In the genomic region with DNA sequence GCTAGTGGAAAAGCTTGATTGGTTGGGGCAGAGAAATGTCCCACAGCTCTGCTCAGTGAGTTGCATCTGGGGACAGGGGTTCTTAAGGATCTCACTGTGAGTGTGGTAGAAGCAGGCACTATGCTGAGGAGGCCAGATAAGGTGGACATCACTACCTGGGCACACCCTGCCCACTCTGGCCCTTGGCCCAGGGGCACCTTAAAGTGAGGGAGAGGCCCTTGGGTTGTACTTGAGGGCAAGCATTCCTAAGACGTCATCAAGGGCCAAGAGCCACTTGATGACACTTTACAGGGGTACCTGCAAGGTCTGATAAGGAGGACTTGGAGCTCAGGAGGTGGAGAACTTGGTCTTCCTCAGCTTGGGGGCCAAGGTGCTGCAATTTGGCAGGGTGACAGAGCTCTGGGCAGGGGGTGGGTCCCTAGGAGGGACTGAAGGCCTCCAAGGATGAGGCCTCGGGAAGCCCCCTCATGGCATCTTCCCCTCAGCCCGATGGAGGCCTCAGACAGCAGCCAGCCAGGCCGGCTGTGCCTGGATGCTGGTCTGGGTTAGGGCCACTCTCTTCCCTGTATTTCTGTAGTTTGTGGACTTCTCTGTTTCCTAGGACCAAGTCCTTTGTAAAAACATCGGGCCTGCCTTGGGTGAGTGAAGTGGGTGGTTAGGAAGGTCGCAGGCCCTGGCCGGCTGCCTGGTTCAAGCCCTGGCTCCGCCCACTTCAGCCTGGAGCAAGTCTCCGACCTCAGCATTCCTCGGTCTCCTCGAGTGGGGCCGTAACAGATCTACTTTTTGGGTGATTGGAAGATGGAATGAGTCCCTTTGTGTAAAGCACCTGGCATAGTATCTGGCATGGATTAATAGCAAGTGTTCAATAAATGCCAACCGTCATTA, we compare ENCODE assay signal across 20 cellular contexts. TPM values are rescaled to one million over a fixed set of nuclear protein-coding genes. Genes with fewer than 3 reads are reported as not detected.
A peak's percentile ranks its signal among the peaks of the same experiment; 100 is the strongest.
DNase-seq lines count a peak whose midpoint lies in the region; ATAC-seq, FAIRE-seq and TF ChIP-seq lines count a peak whose summit lies in the region.
"Had no signal": no experiment of that assay in that cellular context is flagged by ENCODE, and none has a peak within 500 bp of the region (broad histone marks: within the 10 kb centered on the region; RNA-seq: fewer than 3 reads in every experiment).

No MANE protein-coding gene starts in this region.

- intact Hi-C loops in activated CD4-positive, alpha-beta memory T cell treated with anti-CD3 and anti-CD28 coated beads for 36 hours (cut with micrococcal nuclease) = no loop called here
- intact Hi-C loops in heart left ventricle (cut with DNase I) (no loop called here), stomach (cut with DNase I; ENCODE audit: low total_unique reads) (no loop called here)

- 51 to 61% (median 61%) methylated on average over 13 of the region's 13 CpGs for WGBS in heart left ventricle, 4 donors
- WGBS in stomach, 5 donors = 58 to 70% (median 65%) methylated on average over 13 of the region's 13 CpGs
- 71 to 83% (median 76%) methylated on average over 13 of the region's 13 CpGs for WGBS in small intestine, 3 donors
- 57 to 58% methylated on average over 12 to 13 of the region's 13 CpGs for WGBS in tibial nerve, 2 donors

- DNase-seq in activated CD4-positive, alpha-beta memory T cell treated with anti-CD3 and anti-CD28 coated beads, Interleukin-2, amount 10 ng/mL, durations not matched to agents 7 days and 5 days = no peak
- DNase-seq in activated CD4-positive, alpha-beta memory T cell treated with anti-CD3 and anti-CD28 coated beads for 36 hours = no peak
- DNase-seq in T-helper 17 cell = no peak
- peak in 4 of 5 donors; percentile 27 to 67 (median 44) for DNase-seq in heart left ventricle
- peak; percentile 33 for DNase-seq in stomach
- no peak for DNase-seq in small intestine
- DNase-seq in tibial nerve (ENCODE audit: low spot score in 2 of 2) = no peak
- no peak for DNase-seq in NCI-H526 (lab: John Stamatoyannopoulos, UW)
- DNase-seq: activated gamma-delta T cell; cortex of kidney; GDM1; Kasumi-1; NCI-H1105 treated with DMSO at 0.1 percent for 48 hours; NCI-H774; stimulated activated naive CD4-positive, alpha-beta T cell had no signal

- H3K36me3 ChIP-seq in heart left ventricle (peaks cover 0 to 74% (median 64%) of the 10 kb centered on the region in 9 donors), stomach (peaks cover 26 to 94% (median 87%) of the 10 kb centered on the region in 4 donors), small intestine (ENCODE audit: control insufficient read depth in 2 of 2, insufficient read depth in 2 of 2, low read length in 2 of 2) (peaks cover 4 to 8% of the 10 kb centered on the region in 2 donors), tibial nerve (peaks cover 0 to 97% (median 16%) of the 10 kb centered on the region in 3 donors)

- H3K9me3 ChIP-seq in T-helper 17 cell (ENCODE audit: control insufficient read depth, low read length, poor library complexity, severe bottlenecking) (no peaks in the 10 kb centered on the region), heart left ventricle (no peaks in the 10 kb centered on the region), stomach (no peaks in the 10 kb centered on the region), small intestine (ENCODE audit: control insufficient read depth, low read depth) (no peaks in the 10 kb centered on the region), tibial nerve (no peaks in the 10 kb centered on the region)

- POLR2A ChIA-PET in activated CD4-positive, alpha-beta memory T cell treated with anti-CD3 and anti-CD28 coated beads, Interleukin-2, amount 10 ng/mL, durations not matched to agents 7 days and 5 days (lab: Charles Lee) = interaction anchor here (1.4 to 3.6 kb wide), 3 partner anchors 8 to 24 kb away, joined by 4 to 15 read pairs (median 5); a partner anchor contains a TSS
- POLR2A ChIA-PET in activated CD4-positive, alpha-beta memory T cell treated with anti-CD3 and anti-CD28 coated beads for 36 hours (lab: Charles Lee) = interaction anchor here (1.1 to 1.2 kb wide), 2 partner anchors 8 to 22 kb away, joined by 3 to 6 read pairs; no protein-coding TSS in a partner anchor

- TF ChIP-seq EP300 in stomach (IDR thresholded peaks at IDR 0.05) = no peak
- no peak for TF ChIP-seq EP300 in tibial nerve (IDR thresholded peaks at IDR 0.05)

- H3K27me3 Mint-ChIP-seq in activated CD4-positive, alpha-beta memory T cell treated with anti-CD3 and anti-CD28 coated beads, Interleukin-2, amount 10 ng/mL, durations not matched to agents 7 days and 5 days = no peaks in the 10 kb centered on the region
- H3K27me3 Mint-ChIP-seq in activated CD4-positive, alpha-beta memory T cell treated with anti-CD3 and anti-CD28 coated beads for 36 hours = no peaks in the 10 kb centered on the region
- no peaks in the 10 kb centered on the region for H3K27me3 Mint-ChIP-seq in T-helper 17 cell

- H3K4me3 ChIP-seq in heart left ventricle (no peak overlapping the region), stomach (no peak overlapping the region), small intestine (ENCODE audit: low read depth in 1 of 2, low read length in 2 of 2) (no peak overlapping the region), tibial nerve (no peak overlapping the region)
- H3K4me3 ChIP-seq: smooth muscle cell had no signal

- CTCF ChIA-PET in activated CD4-positive, alpha-beta memory T cell treated with anti-CD3 and anti-CD28 coated beads, Interleukin-2, amount 10 ng/mL, durations not matched to agents 7 days and 5 days (lab: Charles Lee) = no interaction called here
- CTCF ChIA-PET in activated CD4-positive, alpha-beta memory T cell treated with anti-CD3 and anti-CD28 coated beads for 36 hours (lab: Charles Lee) = interaction anchor here (0.6 to 1.6 kb wide), 2 partner anchors 42 to 296 kb away, joined by 3 to 5 read pairs; no protein-coding TSS in a partner anchor

- H3K4me1 Mint-ChIP-seq in activated CD4-positive, alpha-beta memory T cell treated with anti-CD3 and anti-CD28 coated beads, Interleukin-2, amount 10 ng/mL, durations not matched to agents 7 days and 5 days = peaks cover 46% of the 10 kb centered on the region
- H3K4me1 Mint-ChIP-seq in activated CD4-positive, alpha-beta memory T cell treated with anti-CD3 and anti-CD28 coated beads for 36 hours (ENCODE audit: low read depth) = peaks cover 42% of the 10 kb centered on the region
- peaks cover 23% of the 10 kb centered on the region for H3K4me1 Mint-ChIP-seq in T-helper 17 cell

- peak overlapping the region; percentile 55 for H3K27ac Mint-ChIP-seq in activated CD4-positive, alpha-beta memory T cell treated with anti-CD3 and anti-CD28 coated beads, Interleukin-2, amount 10 ng/mL, durations not matched to agents 7 days and 5 days
- H3K27ac Mint-ChIP-seq in activated CD4-positive, alpha-beta memory T cell treated with anti-CD3 and anti-CD28 coated beads for 36 hours = no peak overlapping the region
- peak overlapping the region; percentile 0 for H3K27ac Mint-ChIP-seq in T-helper 17 cell

- peaks cover 88% of the 10 kb centered on the region for H3K36me3 Mint-ChIP-seq in activated CD4-positive, alpha-beta memory T cell treated with anti-CD3 and anti-CD28 coated beads, Interleukin-2, amount 10 ng/mL, durations not matched to agents 7 days and 5 days (ENCODE audit: low read depth)
- peaks cover 47% of the 10 kb centered on the region for H3K36me3 Mint-ChIP-seq in activated CD4-positive, alpha-beta memory T cell treated with anti-CD3 and anti-CD28 coated beads for 36 hours
- peaks cover 12% of the 10 kb centered on the region for H3K36me3 Mint-ChIP-seq in T-helper 17 cell (ENCODE audit: low read depth)

- no peak overlapping the region for H3K4me3 Mint-ChIP-seq in activated CD4-positive, alpha-beta memory T cell treated with anti-CD3 and anti-CD28 coated beads, Interleukin-2, amount 10 ng/mL, durations not matched to agents 7 days and 5 days
- no peak overlapping the region for H3K4me3 Mint-ChIP-seq in activated CD4-positive, alpha-beta memory T cell treated with anti-CD3 and anti-CD28 coated beads for 36 hours
- H3K4me3 Mint-ChIP-seq in T-helper 17 cell = no peak overlapping the region

- no peak for TF ChIP-seq CTCF in heart left ventricle (IDR thresholded peaks at IDR 0.05)
- TF ChIP-seq CTCF in stomach (IDR thresholded peaks at IDR 0.05) = no peak
- TF ChIP-seq CTCF in tibial nerve (IDR thresholded peaks at IDR 0.05) = no peak

- FAIRE-seq in small intestine (lab: Jason Lieb, UNC) = no peak
- FAIRE-seq: GM12892, H1, RCC 7860 had no signal

- H3K4me1 ChIP-seq in heart left ventricle (peaks cover 0 to 48% (median 22%) of the 10 kb centered on the region in 12 donors), stomach (peaks cover 0 to 5% (median 4%) of the 10 kb centered on the region in 4 donors), small intestine (ENCODE audit: control insufficient read depth in 2 of 2, insufficient read depth in 1 of 2, low read depth in 1 of 2, low read length in 1 of 2) (no peaks in the 10 kb centered on the region), tibial nerve (peaks cover 0 to 7% (median 0%) of the 10 kb centered on the region in 4 donors)

- no peaks in the 10 kb centered on the region for H3K27me3 ChIP-seq in heart left ventricle
- H3K27me3 ChIP-seq in stomach = no peaks in the 10 kb centered on the region
- no peaks in the 10 kb centered on the region for H3K27me3 ChIP-seq in small intestine (ENCODE audit: control insufficient read depth in 2 of 2, insufficient read depth in 2 of 2, low read length in 2 of 2)
- no peaks in the 10 kb centered on the region for H3K27me3 ChIP-seq in tibial nerve

- H3K27ac ChIP-seq in heart left ventricle (peak overlapping the region in 3 of 12 donors; percentile 1 to 18 (median 15)), stomach (peak overlapping the region in 4 of 5 donors; percentile 10 to 47 (median 26)), small intestine (ENCODE audit: low read depth in 1 of 2, low read length in 1 of 2) (no peak overlapping the region), tibial nerve (peak overlapping the region in 1 of 4 donors; percentile 35)
- H3K27ac ChIP-seq: VCaP had no signal

- no peak for ATAC-seq in T-helper 17 cell
- peak in 3 of 4 donors; percentile 59 to 69 (median 65) for ATAC-seq in heart left ventricle

- TF ChIP-seq POLR2A in heart left ventricle (IDR thresholded peaks at IDR 0.05) (no peak), stomach (IDR thresholded peaks at IDR 0.05) (no peak), tibial nerve (IDR thresholded peaks at IDR 0.05) (no peak)

- peaks cover 9% of the 10 kb centered on the region for H3K9me3 Mint-ChIP-seq in activated CD4-positive, alpha-beta memory T cell treated with anti-CD3 and anti-CD28 coated beads, Interleukin-2, amount 10 ng/mL, durations not matched to agents 7 days and 5 days
- H3K9me3 Mint-ChIP-seq in activated CD4-positive, alpha-beta memory T cell treated with anti-CD3 and anti-CD28 coated beads for 36 hours = peaks cover 12% of the 10 kb centered on the region

RNA-seq across cellular contexts. Expression of a gene that starts 24.8 kb away (rescaled TPM):
- 10 to 100 TPM; 36.9 to 39.8 TPM for total RNA-seq in activated CD4-positive, alpha-beta memory T cell treated with anti-CD3 and anti-CD28 coated beads, Interleukin-2, amount 10 ng/mL, durations not matched to agents 7 days and 5 days
- total RNA-seq in activated CD4-positive, alpha-beta memory T cell treated with anti-CD3 and anti-CD28 coated beads for 36 hours = 1 to 10 TPM; 6.5 to 6.9 TPM
- total RNA-seq in T-helper 17 cell = 10 to 100 TPM in 1 of 2 donors, 1 to 10 TPM in 1; 7.6 to 12.4 TPM
- total RNA-seq in heart left ventricle = 1 to 10 TPM in 2 of 9 donors, under 1 TPM in 6, not detected in 1; 0.31 to 2.6 (median 0.59) TPM
- polyA plus RNA-seq in heart left ventricle = 1 to 10 TPM in 1 of 2 donors, under 1 TPM in 1; 0.08 to 1.6 TPM
- 10 to 100 TPM in 2 of 5 donors, 1 to 10 TPM in 1, not detected in 2; 4.0 to 19.3 (median 11.0) TPM for total RNA-seq in stomach
- 10 to 100 TPM in 1 of 3 donors, 1 to 10 TPM in 2; 1.9 to 10.9 (median 7.2) TPM for polyA plus RNA-seq in stomach
- under 1 TPM in 2 of 3 donors, not detected in 1; 0.54 to 0.78 TPM for polyA plus RNA-seq in small intestine
- total RNA-seq in tibial nerve = 1 to 10 TPM in 1 of 4 donors, under 1 TPM in 3; 0.21 to 4.1 (median 0.52) TPM

Comparison
In these comparisons a context has a peak if more than half of its experiments do, and no peak if none do; other contexts are left out.
1. DNase-seq: peak in heart left ventricle (4 of 5) and stomach (single experiment); none in activated CD4-positive, alpha-beta memory T cell treated with anti-CD3 and anti-CD28 coated beads, Interleukin-2, amount 10 ng/mL, durations not matched to agents 7 days and 5 days (single experiment), activated CD4-positive, alpha-beta memory T cell treated with anti-CD3 and anti-CD28 coated beads for 36 hours (single experiment), T-helper 17 cell (0 of 3), small intestine (single experiment), tibial nerve (0 of 2) and NCI-H526 (0 of 2).
2. H3K27ac ChIP-seq: peak in stomach (4 of 5); none in small intestine (0 of 2).